Comparison of ENCODE assay signal across 8 cellular contexts in the genomic region with DNA sequence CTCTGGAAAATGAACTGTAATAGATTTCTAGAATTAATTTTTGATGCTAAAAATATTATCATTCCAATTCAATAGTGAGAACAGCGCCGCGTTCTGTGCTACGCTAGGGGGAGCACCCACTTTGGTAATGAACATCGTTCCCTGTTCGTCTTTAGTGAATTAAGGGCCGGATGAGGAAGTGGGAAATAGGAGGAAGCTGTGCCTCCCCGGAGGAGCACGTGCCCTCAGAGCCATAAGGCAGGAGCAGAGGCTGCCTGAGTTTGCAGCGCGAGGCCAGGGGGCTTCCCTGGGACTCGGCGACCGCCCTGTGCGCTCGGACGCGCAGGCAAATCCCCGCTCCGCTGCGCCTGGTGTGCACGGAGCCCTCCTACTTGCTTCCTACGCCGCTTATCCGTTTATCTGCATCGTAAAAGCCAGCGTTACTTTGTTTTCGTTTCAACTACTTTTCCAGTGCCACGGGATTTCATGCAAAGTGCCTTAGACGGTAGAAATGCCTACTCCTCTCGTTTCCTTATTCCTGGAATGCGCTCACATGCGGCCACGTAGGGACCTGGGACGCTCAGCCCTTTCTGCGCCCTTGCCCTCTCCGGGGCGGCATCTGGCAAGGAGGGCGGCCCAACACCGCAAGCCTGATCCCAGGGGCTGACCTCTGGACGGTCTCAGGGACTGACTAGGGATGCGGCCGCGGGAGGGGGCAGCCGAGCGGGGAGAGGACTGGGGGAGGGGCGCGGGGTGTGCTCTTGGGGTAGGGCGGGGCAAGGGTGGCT.
A peak's percentile ranks its signal among the peaks of the same experiment; 100 is the strongest.
DNase-seq lines count a peak whose midpoint lies in the region; ATAC-seq and TF ChIP-seq lines count a peak whose summit lies in the region.

No MANE protein-coding gene starts in this region.

- no peak for TF ChIP-seq EP300 in transverse colon (IDR thresholded peaks at IDR 0.05; ENCODE audit: low read depth)

- no peaks in the 10 kb centered on the region for H3K36me3 ChIP-seq in BLaER1
- no peaks in the 10 kb centered on the region for H3K36me3 ChIP-seq in naive thymus-derived CD4-positive, alpha-beta T cell (ENCODE audit: control insufficient read depth in 2 of 3, insufficient read depth in 3 of 3, low read length in 3 of 3)
- H3K36me3 ChIP-seq in transverse colon = no peaks in the 10 kb centered on the region

- no peaks in the 10 kb centered on the region for H3K9me3 ChIP-seq in BLaER1
- no peaks in the 10 kb centered on the region for H3K9me3 ChIP-seq in naive thymus-derived CD4-positive, alpha-beta T cell (ENCODE audit: control insufficient read depth in 2 of 3, low read length in 3 of 3)
- H3K9me3 ChIP-seq in transverse colon = no peaks in the 10 kb centered on the region

- peaks cover 31% of the 10 kb centered on the region for H3K4me1 ChIP-seq in BLaER1
- H3K4me1 ChIP-seq in naive thymus-derived CD4-positive, alpha-beta T cell (ENCODE audit: control insufficient read depth in 2 of 2, insufficient read depth in 2 of 2, low read length in 2 of 2) = peaks cover 0 to 5% of the 10 kb centered on the region in 2 donors
- peaks cover 0 to 12% (median 6%) of the 10 kb centered on the region in 4 donors for H3K4me1 ChIP-seq in transverse colon

- CTCF ChIA-PET in naive thymus-derived CD4-positive, alpha-beta T cell (lab: Charles Lee) = no interaction called here

- H3K27me3 Mint-ChIP-seq in naive thymus-derived CD4-positive, alpha-beta T cell = peaks cover 9 to 31% (median 18%) of the 10 kb centered on the region in 5 donors

- no peak for TF ChIP-seq POLR2A in transverse colon (IDR thresholded peaks at IDR 0.05)

- no peaks in the 10 kb centered on the region for H3K27me3 ChIP-seq in BLaER1
- H3K27me3 ChIP-seq in naive thymus-derived CD4-positive, alpha-beta T cell (ENCODE audit: control insufficient read depth in 2 of 2, insufficient read depth in 2 of 2, low read length in 2 of 2) = no peaks in the 10 kb centered on the region
- H3K27me3 ChIP-seq in transverse colon = peaks cover 5% of the 10 kb centered on the region

- peak overlapping the region; percentile 49 for H3K4me2 ChIP-seq in BLaER1

- H3K4me1 Mint-ChIP-seq in naive thymus-derived CD4-positive, alpha-beta T cell = peaks cover 14 to 26% (median 17%) of the 10 kb centered on the region in 7 donors

- peak overlapping the region in 2 of 9 donors; percentile 36 to 49 for H3K27ac Mint-ChIP-seq in naive thymus-derived CD4-positive, alpha-beta T cell

- in situ Hi-C loops in transverse colon (cut with MboI; ENCODE audit: low pct_ligation_motif_present in 1 of 4, low pct_unique_long_range_greater_than_20kb in 1 of 4, low sequenced_read_pairs in 3 of 4) = loop anchor here in 1 of 4 donors (10.0 to 25.0 kb wide), 2 partner anchors 62 to 340 kb away; no protein-coding TSS in a partner anchor

- ATAC-seq in naive thymus-derived CD4-positive, alpha-beta T cell = peak; percentile 29
- no peak for ATAC-seq in HG02798 (IDR thresholded peaks at IDR 0.05; ENCODE audit: poor library complexity, unreplicated experiment)

- POLR2A ChIA-PET in naive thymus-derived CD4-positive, alpha-beta T cell (lab: Charles Lee) = no interaction called here

- peak; percentile 28 for DNase-seq in Jurkat, Clone E6-1 (ENCODE audit: low read depth, low spot score)
- peak; percentile 19 for DNase-seq in activated T-cell treated with anti-CD3 and anti-CD28 coated beads for 48 hours (ENCODE audit: low read depth)
- DNase-seq in fibroblast of the conjunctiva (ENCODE audit: low read depth) = peak; percentile 60
- peak in 6 of 9 donors; percentile 14 to 41 (median 34) for DNase-seq in naive thymus-derived CD4-positive, alpha-beta T cell
- DNase-seq in transverse colon = peak; percentile 17
- DNase-seq in NCI-H1436 treated with DMSO at 0.1 percent for 48 hours (lab: John Stamatoyannopoulos, UW) = no peak

- H3K36me3 Mint-ChIP-seq in naive thymus-derived CD4-positive, alpha-beta T cell = no peaks in the 10 kb centered on the region

- intact Hi-C loops in naive thymus-derived CD4-positive, alpha-beta T cell (cut with micrococcal nuclease) = loop anchor here (1.0 to 10.0 kb wide), 3 partner anchors 59 to 172 kb away; no protein-coding TSS in a partner anchor
- intact Hi-C loops in transverse colon (cut with DNase I; ENCODE audit: low total_unique reads) = loop anchor here (2.0 kb wide), 1 partner anchor 58 kb away; no protein-coding TSS in a partner anchor

- H3K9me3 Mint-ChIP-seq in naive thymus-derived CD4-positive, alpha-beta T cell = peaks cover 0 to 1% (median 0%) of the 10 kb centered on the region in 11 donors

- H3K4me3 ChIP-seq in BLaER1 (no peak overlapping the region), transverse colon (peak overlapping the region in 1 of 4 donors; percentile 19)
- no peak overlapping the region for H3K4me3 ChIP-seq in Jurkat, Clone E6-1 (ENCODE audit: low read length)
- no peak overlapping the region for H3K4me3 ChIP-seq in naive thymus-derived CD4-positive, alpha-beta T cell (ENCODE audit: low read length)

- no peak overlapping the region for H3K9ac ChIP-seq in BLaER1

- no peaks in the 10 kb centered on the region for H4K20me1 ChIP-seq in BLaER1

- H3K27ac ChIP-seq in BLaER1 (no peak overlapping the region), transverse colon (no peak overlapping the region)
- no peak overlapping the region for H3K27ac ChIP-seq in naive thymus-derived CD4-positive, alpha-beta T cell (ENCODE audit: low read depth, low read length)

- 35% methylated on average over 44 of the region's 49 CpGs; no CpG with 5 or more reads in 1 of the 2 donors for WGBS in transverse colon (ENCODE audit: low coverage in 1 of 2), 2 donors

- peak; percentile 42 to 48 (median 46) for TF ChIP-seq CTCF in transverse colon (IDR thresholded peaks at IDR 0.05)

- peak overlapping the region in 9 of 10 donors; percentile 28 to 75 (median 68) for H3K4me3 Mint-ChIP-seq in naive thymus-derived CD4-positive, alpha-beta T cell
